Comparison of ENCODE assay signal across 1 cellular context in the genomic region with DNA sequence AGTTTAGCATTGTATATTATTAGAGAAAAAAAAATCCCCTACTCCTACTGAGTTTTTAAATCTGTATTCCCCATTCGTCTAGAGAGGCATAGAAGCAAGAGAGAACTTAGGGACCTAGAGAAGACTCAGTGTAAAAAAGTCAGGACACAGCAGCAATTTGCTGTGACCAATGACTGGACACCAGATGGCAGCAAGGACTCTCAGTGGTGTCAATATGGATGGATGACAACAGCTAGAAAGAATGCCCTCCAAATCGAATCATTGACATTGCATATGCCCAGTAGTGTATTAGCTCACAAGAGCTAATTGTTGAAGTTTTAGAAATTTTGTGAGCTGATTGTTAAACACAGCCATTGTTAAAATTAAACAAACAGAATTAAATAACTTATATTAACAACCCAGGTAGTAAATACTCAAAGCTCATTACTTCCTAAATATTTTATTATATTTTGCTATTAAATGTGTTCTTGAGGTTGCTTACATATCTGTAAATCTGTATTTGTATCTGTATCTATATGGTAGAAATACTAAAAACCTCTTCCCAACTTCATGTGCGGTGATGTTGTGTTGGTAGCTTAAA.
TF ChIP-seq lines count a peak whose summit lies in the region.

No MANE protein-coding gene starts in this region.

TF ChIP-seq in H1, 55 proteins besides CTCF, POLR2A, EP300 and RAD21 (continued from another document):
- TF ChIP-seq EGR1 (IDR thresholded peaks at IDR 0.05; ENCODE audit: borderline replicate concordance, low read depth, low read length) (no peak), CHD2 (IDR thresholded peaks at IDR 0.05; ENCODE audit: low read length) (no peak), JUN (IDR thresholded peaks at IDR 0.05; ENCODE audit: low read depth, low read length) (peak; percentile 75), TAF7 (optimal IDR thresholded peaks at IDR 0.05; ENCODE audit: borderline replicate concordance, low read depth, low read length) (no peak), KDM1A (IDR thresholded peaks at IDR 0.05; ENCODE audit: borderline replicate concordance, low read length) (no peak), SAP30 (IDR thresholded peaks at IDR 0.05; ENCODE audit: insufficient read depth, insufficient replicate concordance, low read length) (no peak), TEAD4 (IDR thresholded peaks at IDR 0.05; ENCODE audit: low read depth, low read length) (peak; percentile 46; the same call in 1 of the 2 replicates), HDAC2 (IDR thresholded peaks at IDR 0.05; ENCODE audit: borderline replicate concordance in 1 of 2, low read depth in 2 of 2, low read length in 2 of 2) (no peak), JUND (IDR thresholded peaks at IDR 0.05; ENCODE audit: low read length) (peak; percentile 94), RFX5 (IDR thresholded peaks at IDR 0.05; ENCODE audit: borderline replicate concordance, low read depth, low read length) (no peak)
- TF ChIP-seq, protein P1, sequence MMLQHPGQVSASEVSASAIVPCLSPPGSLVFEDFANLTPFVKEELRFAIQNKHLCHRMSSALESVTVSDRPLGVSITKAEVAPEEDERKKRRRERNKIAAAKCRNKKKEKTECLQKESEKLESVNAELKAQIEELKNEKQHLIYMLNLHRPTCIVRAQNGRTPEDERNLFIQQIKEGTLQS (IDR thresholded peaks at IDR 0.05; ENCODE audit: insufficient read depth, low read depth, low read length), result peak; percentile 55; the same call in 1 of the 2 replicates
- TF ChIP-seq, protein P2, sequence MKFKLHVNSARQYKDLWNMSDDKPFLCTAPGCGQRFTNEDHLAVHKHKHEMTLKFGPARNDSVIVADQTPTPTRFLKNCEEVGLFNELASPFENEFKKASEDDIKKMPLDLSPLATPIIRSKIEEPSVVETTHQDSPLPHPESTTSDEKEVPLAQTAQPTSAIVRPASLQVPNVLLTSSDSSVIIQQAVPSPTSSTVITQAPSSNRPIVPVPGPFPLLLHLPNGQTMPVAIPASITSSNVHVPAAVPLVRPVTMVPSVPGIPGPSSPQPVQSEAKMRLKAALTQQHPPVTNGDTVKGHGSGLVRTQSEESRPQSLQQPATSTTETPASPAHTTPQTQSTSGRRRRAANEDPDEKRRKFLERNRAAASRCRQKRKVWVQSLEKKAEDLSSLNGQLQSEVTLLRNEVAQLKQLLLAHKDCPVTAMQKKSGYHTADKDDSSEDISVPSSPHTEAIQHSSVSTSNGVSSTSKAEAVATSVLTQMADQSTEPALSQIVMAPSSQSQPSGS (IDR thresholded peaks at IDR 0.05; ENCODE audit: low read length), result no peak
- TF ChIP-seq, protein P3, sequence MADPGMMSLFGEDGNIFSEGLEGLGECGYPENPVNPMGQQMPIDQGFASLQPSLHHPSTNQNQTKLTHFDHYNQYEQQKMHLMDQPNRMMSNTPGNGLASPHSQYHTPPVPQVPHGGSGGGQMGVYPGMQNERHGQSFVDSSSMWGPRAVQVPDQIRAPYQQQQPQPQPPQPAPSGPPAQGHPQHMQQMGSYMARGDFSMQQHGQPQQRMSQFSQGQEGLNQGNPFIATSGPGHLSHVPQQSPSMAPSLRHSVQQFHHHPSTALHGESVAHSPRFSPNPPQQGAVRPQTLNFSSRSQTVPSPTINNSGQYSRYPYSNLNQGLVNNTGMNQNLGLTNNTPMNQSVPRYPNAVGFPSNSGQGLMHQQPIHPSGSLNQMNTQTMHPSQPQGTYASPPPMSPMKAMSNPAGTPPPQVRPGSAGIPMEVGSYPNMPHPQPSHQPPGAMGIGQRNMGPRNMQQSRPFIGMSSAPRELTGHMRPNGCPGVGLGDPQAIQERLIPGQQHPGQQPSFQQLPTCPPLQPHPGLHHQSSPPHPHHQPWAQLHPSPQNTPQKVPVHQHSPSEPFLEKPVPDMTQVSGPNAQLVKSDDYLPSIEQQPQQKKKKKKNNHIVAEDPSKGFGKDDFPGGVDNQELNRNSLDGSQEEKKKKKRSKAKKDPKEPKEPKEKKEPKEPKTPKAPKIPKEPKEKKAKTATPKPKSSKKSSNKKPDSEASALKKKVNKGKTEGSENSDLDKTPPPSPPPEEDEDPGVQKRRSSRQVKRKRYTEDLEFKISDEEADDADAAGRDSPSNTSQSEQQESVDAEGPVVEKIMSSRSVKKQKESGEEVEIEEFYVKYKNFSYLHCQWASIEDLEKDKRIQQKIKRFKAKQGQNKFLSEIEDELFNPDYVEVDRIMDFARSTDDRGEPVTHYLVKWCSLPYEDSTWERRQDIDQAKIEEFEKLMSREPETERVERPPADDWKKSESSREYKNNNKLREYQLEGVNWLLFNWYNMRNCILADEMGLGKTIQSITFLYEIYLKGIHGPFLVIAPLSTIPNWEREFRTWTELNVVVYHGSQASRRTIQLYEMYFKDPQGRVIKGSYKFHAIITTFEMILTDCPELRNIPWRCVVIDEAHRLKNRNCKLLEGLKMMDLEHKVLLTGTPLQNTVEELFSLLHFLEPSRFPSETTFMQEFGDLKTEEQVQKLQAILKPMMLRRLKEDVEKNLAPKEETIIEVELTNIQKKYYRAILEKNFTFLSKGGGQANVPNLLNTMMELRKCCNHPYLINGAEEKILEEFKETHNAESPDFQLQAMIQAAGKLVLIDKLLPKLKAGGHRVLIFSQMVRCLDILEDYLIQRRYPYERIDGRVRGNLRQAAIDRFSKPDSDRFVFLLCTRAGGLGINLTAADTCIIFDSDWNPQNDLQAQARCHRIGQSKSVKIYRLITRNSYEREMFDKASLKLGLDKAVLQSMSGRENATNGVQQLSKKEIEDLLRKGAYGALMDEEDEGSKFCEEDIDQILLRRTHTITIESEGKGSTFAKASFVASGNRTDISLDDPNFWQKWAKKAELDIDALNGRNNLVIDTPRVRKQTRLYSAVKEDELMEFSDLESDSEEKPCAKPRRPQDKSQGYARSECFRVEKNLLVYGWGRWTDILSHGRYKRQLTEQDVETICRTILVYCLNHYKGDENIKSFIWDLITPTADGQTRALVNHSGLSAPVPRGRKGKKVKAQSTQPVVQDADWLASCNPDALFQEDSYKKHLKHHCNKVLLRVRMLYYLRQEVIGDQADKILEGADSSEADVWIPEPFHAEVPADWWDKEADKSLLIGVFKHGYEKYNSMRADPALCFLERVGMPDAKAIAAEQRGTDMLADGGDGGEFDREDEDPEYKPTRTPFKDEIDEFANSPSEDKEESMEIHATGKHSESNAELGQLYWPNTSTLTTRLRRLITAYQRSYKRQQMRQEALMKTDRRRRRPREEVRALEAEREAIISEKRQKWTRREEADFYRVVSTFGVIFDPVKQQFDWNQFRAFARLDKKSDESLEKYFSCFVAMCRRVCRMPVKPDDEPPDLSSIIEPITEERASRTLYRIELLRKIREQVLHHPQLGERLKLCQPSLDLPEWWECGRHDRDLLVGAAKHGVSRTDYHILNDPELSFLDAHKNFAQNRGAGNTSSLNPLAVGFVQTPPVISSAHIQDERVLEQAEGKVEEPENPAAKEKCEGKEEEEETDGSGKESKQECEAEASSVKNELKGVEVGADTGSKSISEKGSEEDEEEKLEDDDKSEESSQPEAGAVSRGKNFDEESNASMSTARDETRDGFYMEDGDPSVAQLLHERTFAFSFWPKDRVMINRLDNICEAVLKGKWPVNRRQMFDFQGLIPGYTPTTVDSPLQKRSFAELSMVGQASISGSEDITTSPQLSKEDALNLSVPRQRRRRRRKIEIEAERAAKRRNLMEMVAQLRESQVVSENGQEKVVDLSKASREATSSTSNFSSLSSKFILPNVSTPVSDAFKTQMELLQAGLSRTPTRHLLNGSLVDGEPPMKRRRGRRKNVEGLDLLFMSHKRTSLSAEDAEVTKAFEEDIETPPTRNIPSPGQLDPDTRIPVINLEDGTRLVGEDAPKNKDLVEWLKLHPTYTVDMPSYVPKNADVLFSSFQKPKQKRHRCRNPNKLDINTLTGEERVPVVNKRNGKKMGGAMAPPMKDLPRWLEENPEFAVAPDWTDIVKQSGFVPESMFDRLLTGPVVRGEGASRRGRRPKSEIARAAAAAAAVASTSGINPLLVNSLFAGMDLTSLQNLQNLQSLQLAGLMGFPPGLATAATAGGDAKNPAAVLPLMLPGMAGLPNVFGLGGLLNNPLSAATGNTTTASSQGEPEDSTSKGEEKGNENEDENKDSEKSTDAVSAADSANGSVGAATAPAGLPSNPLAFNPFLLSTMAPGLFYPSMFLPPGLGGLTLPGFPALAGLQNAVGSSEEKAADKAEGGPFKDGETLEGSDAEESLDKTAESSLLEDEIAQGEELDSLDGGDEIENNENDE (IDR thresholded peaks at IDR 0.05; ENCODE audit: insufficient replicate concordance, low read length), result no peak
- TF ChIP-seq, protein P4, sequence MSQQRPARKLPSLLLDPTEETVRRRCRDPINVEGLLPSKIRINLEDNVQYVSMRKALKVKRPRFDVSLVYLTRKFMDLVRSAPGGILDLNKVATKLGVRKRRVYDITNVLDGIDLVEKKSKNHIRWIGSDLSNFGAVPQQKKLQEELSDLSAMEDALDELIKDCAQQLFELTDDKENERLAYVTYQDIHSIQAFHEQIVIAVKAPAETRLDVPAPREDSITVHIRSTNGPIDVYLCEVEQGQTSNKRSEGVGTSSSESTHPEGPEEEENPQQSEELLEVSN (IDR thresholded peaks at IDR 0.05), result no peak
